In the genomic region with DNA sequence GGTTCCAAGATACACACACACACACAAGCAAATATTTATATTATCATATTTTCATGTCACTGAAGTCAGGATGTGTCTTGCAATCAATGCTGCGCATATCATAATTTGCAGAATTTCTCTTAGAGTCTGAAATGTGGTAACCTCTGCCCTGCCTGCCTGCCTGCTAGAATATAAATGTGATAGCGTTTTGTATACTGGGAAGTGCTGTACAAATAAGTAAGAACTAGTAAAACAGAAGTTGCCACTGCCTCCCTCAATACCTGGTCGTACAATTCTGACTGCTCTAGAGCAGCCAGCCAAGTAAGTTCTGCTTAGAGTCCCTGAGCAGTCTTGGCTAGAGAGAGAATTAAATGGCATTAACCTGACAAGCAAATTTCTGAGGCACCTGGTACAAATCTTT, we compare ENCODE assay signal across 17 cellular contexts.
A peak's percentile ranks its signal among the peaks of the same experiment; 100 is the strongest.
DNase-seq lines count a peak whose midpoint lies in the region; ATAC-seq and TF ChIP-seq lines count a peak whose summit lies in the region.
"Had no signal": no experiment of that assay in that cellular context is flagged by ENCODE, and none has a peak within 500 bp of the region (broad histone marks: within the 10 kb centered on the region; RNA-seq: fewer than 3 reads in every experiment).

No MANE protein-coding gene starts in this region.

- peaks cover 19% of the 10 kb centered on the region for H3K9me3 Mint-ChIP-seq in endodermal cell
- H3K9me3 Mint-ChIP-seq: CD8-positive, alpha-beta T cell had no signal

- H2AFZ ChIP-seq in hepatocyte: peak overlapping the region; percentile 45
- H2AFZ ChIP-seq in smooth muscle cell (ENCODE audit: low read depth): no peak overlapping the region
- H2AFZ ChIP-seq: GM23248 had no signal

- no peak overlapping the region for H3K4me3 Mint-ChIP-seq in endodermal cell
- H3K4me3 Mint-ChIP-seq: B cell; CD8-positive, alpha-beta T cell had no signal

- H3K4me1 Mint-ChIP-seq in endodermal cell: peaks cover 22% of the 10 kb centered on the region
- H3K4me1 Mint-ChIP-seq: B cell had no signal

- H3K4me2 ChIP-seq in hepatocyte: peak overlapping the region; percentile 31
- peak overlapping the region; percentile 76 for H3K4me2 ChIP-seq in smooth muscle cell
- H3K4me2 ChIP-seq: BLaER1 treated with 17β-estradiol and CSF1 and Interleukin-3, amounts not matched to agents 10 nM and 100 nM had no signal

- no peaks in the 10 kb centered on the region for H3K9me2 ChIP-seq in hepatocyte (replicated peaks; ENCODE audit: insufficient read depth)

- no peak for ATAC-seq in GM21576 (IDR thresholded peaks at IDR 0.05; ENCODE audit: unreplicated experiment)
- ATAC-seq: CD8-positive, alpha-beta T cell had no signal

- peak overlapping the region; percentile 36 for H3K27ac Mint-ChIP-seq in endodermal cell
- H3K27ac Mint-ChIP-seq: B cell; CD8-positive, alpha-beta T cell had no signal

- 61 to 78% methylated on average over 1 to 3 of the region's 3 CpGs for WGBS in endodermal cell (ENCODE audit: insufficient coverage in 1 of 2, insufficient read length in 1 of 2), 2 experiments
- WGBS in hepatocyte (ENCODE audit: low lambda C conversion rate, missing lambda C conversion rate): 29% methylated on average over 3 of the region's 3 CpGs
- 39% methylated on average over 3 of the region's 3 CpGs for WGBS in smooth muscle cell (ENCODE audit: low lambda C conversion rate)

- H3K27me3 ChIP-seq in endodermal cell (ENCODE audit: control insufficient read depth, insufficient read depth, low read length, poor library complexity, severe bottlenecking): no peaks in the 10 kb centered on the region
- no peaks in the 10 kb centered on the region for H3K27me3 ChIP-seq in hepatocyte
- H3K27me3 ChIP-seq in smooth muscle cell (ENCODE audit: low read depth): no peaks in the 10 kb centered on the region
- H3K27me3 ChIP-seq: BLaER1 treated with 17β-estradiol and CSF1 and Interleukin-3, amounts not matched to agents 10 nM and 100 nM had no signal

- no peaks in the 10 kb centered on the region for H3K27me3 Mint-ChIP-seq in endodermal cell (ENCODE audit: insufficient read depth)

- TF ChIP-seq CTCF in endodermal cell (conservative IDR thresholded peaks at IDR 0.05) (no peak), hepatocyte (IDR thresholded peaks at IDR 0.05; ENCODE audit: poor library complexity) (no peak), smooth muscle cell (IDR thresholded peaks at IDR 0.05; ENCODE audit: borderline replicate concordance, insufficient read depth, poor library complexity, severe bottlenecking) (no peak)

- H3F3A ChIP-seq in smooth muscle cell (ENCODE audit: low read depth): no peaks in the 10 kb centered on the region

- H3K9me3 ChIP-seq in endodermal cell (ENCODE audit: control insufficient read depth, low read length): peaks cover 10% of the 10 kb centered on the region
- H3K9me3 ChIP-seq in hepatocyte (ENCODE audit: low read depth): no peaks in the 10 kb centered on the region
- H3K9me3 ChIP-seq in smooth muscle cell (replicated peaks; ENCODE audit: low read depth): no peaks in the 10 kb centered on the region

- peaks cover 13% of the 10 kb centered on the region for H3K4me1 ChIP-seq in endodermal cell (ENCODE audit: control insufficient read depth, insufficient read depth, low read length)
- H3K4me1 ChIP-seq in hepatocyte (ENCODE audit: insufficient read depth): peaks cover 9% of the 10 kb centered on the region
- peaks cover 13% of the 10 kb centered on the region for H3K4me1 ChIP-seq in smooth muscle cell (ENCODE audit: low read depth)
- H3K4me1 ChIP-seq: BLaER1 treated with 17β-estradiol and CSF1 and Interleukin-3, amounts not matched to agents 10 nM and 100 nM had no signal

- no peak overlapping the region for H3K27ac ChIP-seq in endodermal cell (ENCODE audit: low read depth, low read length)
- H3K27ac ChIP-seq in hepatocyte: peak overlapping the region; percentile 54
- H3K27ac ChIP-seq in smooth muscle cell (ENCODE audit: low read depth): no peak overlapping the region
- H3K27ac ChIP-seq: BLaER1 treated with 17β-estradiol and CSF1 and Interleukin-3, amounts not matched to agents 10 nM and 100 nM; GM23248; HL-60 had no signal

- H3K36me3 ChIP-seq in endodermal cell (ENCODE audit: control insufficient read depth, insufficient read depth, low read length) (no peaks in the 10 kb centered on the region), hepatocyte (replicated peaks; ENCODE audit: insufficient read depth, low read depth) (no peaks in the 10 kb centered on the region), smooth muscle cell (ENCODE audit: low read depth) (no peaks in the 10 kb centered on the region)
- H3K36me3 ChIP-seq: BLaER1 treated with 17β-estradiol and CSF1 and Interleukin-3, amounts not matched to agents 10 nM and 100 nM had no signal

- H3K4me3 ChIP-seq in endodermal cell (ENCODE audit: low read length) (no peak overlapping the region), hepatocyte (no peak overlapping the region), smooth muscle cell (no peak overlapping the region)
- H3K4me3 ChIP-seq: BLaER1 treated with 17β-estradiol and CSF1 and Interleukin-3, amounts not matched to agents 10 nM and 100 nM; GM23248 had no signal

- no peak overlapping the region for H3K9ac ChIP-seq in endodermal cell (ENCODE audit: extremely low read depth, low read length, poor library complexity, severe bottlenecking)
- H3K9ac ChIP-seq in smooth muscle cell (ENCODE audit: low read depth): no peak overlapping the region
- H3K9ac ChIP-seq: BLaER1 treated with 17β-estradiol and CSF1 and Interleukin-3, amounts not matched to agents 10 nM and 100 nM; GM23248 had no signal

- H3K79me2 ChIP-seq in hepatocyte: no peaks in the 10 kb centered on the region
- no peaks in the 10 kb centered on the region for H3K79me2 ChIP-seq in smooth muscle cell (ENCODE audit: low read depth)

- H3K36me3 Mint-ChIP-seq in endodermal cell (ENCODE audit: low read depth): no peaks in the 10 kb centered on the region
- H3K36me3 Mint-ChIP-seq: CD8-positive, alpha-beta T cell had no signal

- no peaks in the 10 kb centered on the region for H4K20me1 ChIP-seq in hepatocyte (ENCODE audit: insufficient read depth, poor library complexity, severe bottlenecking)
- H4K20me1 ChIP-seq in smooth muscle cell (ENCODE audit: low read depth): no peaks in the 10 kb centered on the region
- H4K20me1 ChIP-seq: BLaER1 treated with 17β-estradiol and CSF1 and Interleukin-3, amounts not matched to agents 10 nM and 100 nM had no signal

- peak; percentile 17 for DNase-seq in SW480 (ENCODE audit: low spot score)
- no peak for DNase-seq in endodermal cell
- no peak for DNase-seq in hepatocyte (ENCODE audit: low spot score)
- DNase-seq in smooth muscle cell (lab: John Stamatoyannopoulos, UW; ENCODE audit: unreplicated experiment): no peak
- DNase-seq in EL: no peak
- no peak for DNase-seq in NCI-H526 (lab: John Stamatoyannopoulos, UW)
- DNase-seq: CD8-positive, alpha-beta T cell; COR-L47; DMS 273 treated with DMSO at 0.1 percent for 48 hours; DMS53; DND-41; GM23248; HCEC 1CT had no signal
